Comparison of ENCODE assay signal across 10 cellular contexts in genomic region chr19:35141627-35142401, GRCh38. TPM values are rescaled to one million over a fixed set of nuclear protein-coding genes. Genes with fewer than 3 reads are reported as not detected.
DNase-seq lines count a peak whose midpoint lies in the region; ATAC-seq and TF ChIP-seq lines count a peak whose summit lies in the region.
"Had no signal": no experiment of that assay in that cellular context is flagged by ENCODE, and none has a peak within 500 bp of the region (broad histone marks: within the 10 kb centered on the region; RNA-seq: fewer than 3 reads in every experiment).

No MANE protein-coding gene starts in this region.

- intact Hi-C loops in stomach (cut with DNase I; ENCODE audit: low total_unique reads), result loop anchor here (10.0 kb wide), 1 partner anchor 123 kb away; the partner anchor contains the start of gene USF2

- H3K27ac ChIP-seq in RWPE1, result no peak overlapping the region
- H3K27ac ChIP-seq in stomach, result peak overlapping the region; percentile 6 to 66 (median 52)

- ATAC-seq in GM21529 (IDR thresholded peaks at IDR 0.05; ENCODE audit: unreplicated experiment), result no peak

- TF ChIP-seq POLR2A in stomach (IDR thresholded peaks at IDR 0.05), result no peak

- H3K36me3 ChIP-seq in stomach, result no peaks in the 10 kb centered on the region

- peak overlapping the region; percentile 17 for H3K4me3 ChIP-seq in fibroblast of pulmonary artery (replicated peaks; ENCODE audit: low read depth, low read length)
- H3K4me3 ChIP-seq in stomach, result peak overlapping the region; percentile 11 to 38 (median 28)

- POLR2A ChIA-PET in RWPE1 (lab: Yijun Ruan, JAX; ENCODE audit: low non-redundant PET), result no interaction called here

- DNase-seq in NOMO-1 treated with DMSO at 0.1 percent for 48 hours (lab: John Stamatoyannopoulos, UW; ENCODE audit: unreplicated experiment) (peak; percentile 26), NOMO-1 treated with dmso at 0.1 percent for 144 hours (lab: John Stamatoyannopoulos, UW; ENCODE audit: unreplicated experiment) (no peak), RWPE1 (ENCODE audit: low spot score) (no peak), fibroblast of pulmonary artery (ENCODE audit: low read depth) (no peak), stomach (no peak), NCI-H510A treated with DMSO at 0.1 percent for 48 hours (lab: John Stamatoyannopoulos, UW) (no peak), HuH-7 (ENCODE audit: low spot score) (no peak)

- H3K27me3 ChIP-seq in stomach, result peaks cover 0 to 56% (median 16%) of the 10 kb centered on the region in 3 donors

- TF ChIP-seq CTCF in RWPE1 (conservative IDR thresholded peaks at IDR 0.05; ENCODE audit: low read depth) (peak; percentile 41; the same call in 1 of the 2 replicates), fibroblast of pulmonary artery (IDR thresholded peaks at IDR 0.05; ENCODE audit: low read length, missing control alignments) (no peak), stomach (IDR thresholded peaks at IDR 0.05) (no peak)

- 10 to 21% (median 12%) methylated on average over 21 to 23 of the region's 23 CpGs for WGBS in stomach, 5 donors

- H3K4me1 ChIP-seq in stomach, result peaks cover 31 to 70% (median 61%) of the 10 kb centered on the region in 4 donors

- no peaks in the 10 kb centered on the region for H3K9me3 ChIP-seq in stomach

- CTCF ChIA-PET in RWPE1 (lab: Yijun Ruan, JAX), result interaction anchor here (0.6 to 2.6 kb wide), 14 partner anchors 27 to 170 kb away, joined by 3 to 15 read pairs (median 4); no protein-coding TSS in a partner anchor

- TF ChIP-seq EP300 in stomach (IDR thresholded peaks at IDR 0.05), result no peak

RNA-seq across cellular contexts. Expression of gene FXYD7, which starts 1.2 kb away (rescaled TPM):
- 1 to 10 TPM in 1 of 5 donors, not detected in 4; 2.6 TPM for total RNA-seq in stomach
- polyA plus RNA-seq in stomach, result under 1 TPM in 1 of 3 donors, not detected in 2; 0.55 TPM
- total RNA-seq: RPMI7951 had no signal

RNA-seq across cellular contexts. Expression of gene FXYD1, which starts 3.2 kb away (rescaled TPM):
- total RNA-seq in stomach, result 100 to 1,000 TPM in 1 of 5 donors, 10 to 100 TPM in 2, 1 to 10 TPM in 1, not detected in 1; 7.5 to 193 (median 14.8) TPM
- 10 to 100 TPM; 24.0 to 67.4 (median 60.3) TPM for polyA plus RNA-seq in stomach
- total RNA-seq: RPMI7951 had no signal

RNA-seq across cellular contexts. Expression of gene LGI4, which starts 7.0 kb away (rescaled TPM):
- 10 to 100 TPM in 3 of 5 donors, 1 to 10 TPM in 2; 3.1 to 40.0 (median 16.3) TPM for total RNA-seq in stomach
- polyA plus RNA-seq in stomach, result 10 to 100 TPM in 2 of 3 donors, 1 to 10 TPM in 1; 4.4 to 18.6 (median 10.4) TPM

RNA-seq across cellular contexts. Expression of gene FXYD5, which starts 12.7 kb away (rescaled TPM):
- total RNA-seq in stomach, result 100 to 1,000 TPM in 1 of 5 donors, 10 to 100 TPM in 4; 10.3 to 118 (median 19.2) TPM
- polyA plus RNA-seq in stomach, result 10 to 100 TPM; 37.9 to 81.1 (median 55.0) TPM

RNA-seq across cellular contexts. Expression of gene FXYD3, which starts 26.2 kb away (rescaled TPM):
- 100 to 1,000 TPM in 4 of 5 donors, 10 to 100 TPM in 1; 84.8 to 704 (median 191) TPM for total RNA-seq in stomach
- polyA plus RNA-seq in stomach, result 100 to 1,000 TPM; 442 to 800 (median 537) TPM
- polyA plus RNA-seq: BJ had no signal
